In genomic region chr16:79316004-79316458, GRCh38 we compare ENCODE assay signal across 9 cellular contexts.
A peak's percentile ranks its signal among the peaks of the same experiment; 100 is the strongest.
DNase-seq lines count a peak whose midpoint lies in the region; ATAC-seq, FAIRE-seq and TF ChIP-seq lines count a peak whose summit lies in the region.
"Had no signal": no experiment of that assay in that cellular context is flagged by ENCODE, and none has a peak within 500 bp of the region (broad histone marks: within the 10 kb centered on the region; RNA-seq: fewer than 3 reads in every experiment).

No MANE protein-coding gene starts in this region.

- POLR2A ChIA-PET in HepG2 (lab: Yijun Ruan, JAX) = no interaction called here

- no peaks in the 10 kb centered on the region for H3K4me1 ChIP-seq in HepG2 (ENCODE audit: insufficient read depth, low read length)
- H3K4me1 ChIP-seq in SJCRH30 = 0 out of 2 replicates have a peak, but pooled peaks cover 2% of the 10 kb centered on the region
- H3K4me1 ChIP-seq: pancreas had no signal

- H3K27me3 ChIP-seq in HepG2 (ENCODE audit: control insufficient read depth in 1 of 2, insufficient read depth in 2 of 2, low read length in 2 of 2) = 0 out of 5 replicates have a peak, but pooled peaks cover 0 to 17% of the 10 kb centered on the region in 2 experiments
- H3K27me3 ChIP-seq in SJCRH30 = no peaks in the 10 kb centered on the region

- H3K9me3 ChIP-seq in HepG2 (ENCODE audit: low read length) (no peaks in the 10 kb centered on the region), SJCRH30 (replicated peaks) (no peaks in the 10 kb centered on the region)
- H3K9me3 ChIP-seq: pancreas had no signal

- WGBS in HepG2 (ENCODE audit: low lambda C conversion rate) = 30% methylated on average over 8 of the region's 8 CpGs

- TF ChIP-seq EP300 in HepG2 (IDR thresholded peaks at IDR 0.05; ENCODE audit: low read depth in 2 of 2, low read length in 2 of 2) = no peak
- no peak for TF ChIP-seq EP300 in HepG2 (CRISPR knock-in tag; IDR thresholded peaks at IDR 0.05; ENCODE audit: borderline replicate concordance)

- no TSS peak for BruUV-seq in HepG2 (replicated peaks; lab: Mats Ljungman, UMichigan)

- no peak for TF ChIP-seq RAD21 in HepG2 (CRISPR knock-in tag; IDR thresholded peaks at IDR 0.05)

- no peak overlapping the region for H3K4me2 ChIP-seq in HepG2 (ENCODE audit: low read depth, low read length)

- H4K20me1 ChIP-seq in HepG2 (ENCODE audit: insufficient read depth, low read length) = no peaks in the 10 kb centered on the region

- FAIRE-seq in HepG2 (lab: Jason Lieb, UNC) = no peak
- FAIRE-seq: pancreas had no signal

- no peaks in the 10 kb centered on the region for H3K79me2 ChIP-seq in HepG2 (ENCODE audit: insufficient read depth, low read length)

- H2AFZ ChIP-seq in HepG2 (ENCODE audit: low read length) = no peak overlapping the region

- no peak for TF ChIP-seq CTCF in HepG2 (CRISPR knock-in tag; IDR thresholded peaks at IDR 0.05)

- intact Hi-C loops in HepG2 (cut with micrococcal nuclease; ENCODE audit: unreplicated experiment) = no loop called here

- ATAC-seq in GM19351 (IDR thresholded peaks at IDR 0.05; ENCODE audit: unreplicated experiment) (peak; percentile 92), HG03095 (IDR thresholded peaks at IDR 0.05; ENCODE audit: unreplicated experiment) (peak; percentile 83), HepG2 (no peak), GM21786 (IDR thresholded peaks at IDR 0.05; ENCODE audit: unreplicated experiment) (no peak)

- DNase-seq in activated CD8-positive, alpha-beta memory T cell treated with anti-CD3 and anti-CD28 coated beads, Interleukin-2, amount 50 U/mL, for 48 hours = peak; percentile 73
- DNase-seq in stimulated activated CD8-positive, alpha-beta memory T cell treated with anti-CD3 and anti-CD28 coated beads, Interleukin-15, amount 100 ng/mL, for 48 hours (ENCODE audit: low read depth in 2 of 2) = peak; percentile 63 to 71
- no peak for DNase-seq in HepG2 (ENCODE audit: low spot score)
- DNase-seq in iPS-NIHi11 (ENCODE audit: low spot score) = no peak
- no peak for DNase-seq in SJCRH30
- DNase-seq: pancreas had no signal

- CTCF ChIA-PET in HepG2 (lab: Yijun Ruan, JAX; ENCODE audit: low intra/inter-chr PET ratio, low total read pairs) = no interaction called here

- no peak overlapping the region for H3K9ac ChIP-seq in HepG2 (ENCODE audit: insufficient read depth, low read depth, low read length)

- H3K36me3 ChIP-seq in HepG2 (replicated peaks in 1 of 2; ENCODE audit: control insufficient read depth in 1 of 2, insufficient read depth in 2 of 2, low read length in 2 of 2) (no peaks in the 10 kb centered on the region), SJCRH30 (no peaks in the 10 kb centered on the region)
- H3K36me3 ChIP-seq: pancreas had no signal

- no peak overlapping the region for H3K4me3 ChIP-seq in HepG2 (replicated peaks in 1 of 3; ENCODE audit: insufficient read depth in 1 of 3, low read depth in 2 of 3, low read length in 3 of 3)
- H3K4me3 ChIP-seq in SJCRH30 = no peak overlapping the region
- H3K4me3 ChIP-seq: pancreas had no signal

- H3K27ac ChIP-seq in HepG2 (ENCODE audit: extremely low read length, insufficient read depth, low read length) (no peak overlapping the region), SJCRH30 (no peak overlapping the region)
- H3K27ac ChIP-seq: pancreas had no signal

- in situ Hi-C loops in HepG2 (cut with HindIII; ENCODE audit: extremely low pct_ligation_motif_present, low pct_unique_long_range_greater_than_20kb) = no loop called here

- TF ChIP-seq POLR2A in HepG2 (IDR thresholded peaks at IDR 0.05; ENCODE audit: insufficient read depth in 1 of 2, low read depth in 2 of 2, low read length in 2 of 2) = no peak

TF ChIP-seq in HepG2, 621 proteins besides CTCF, POLR2A, EP300 and RAD21:
- no peak for TF ChIP-seq ZNF549 (CRISPR knock-in tag; IDR thresholded peaks at IDR 0.05)
- no peak for TF ChIP-seq ZNF724P (CRISPR knock-in tag; IDR thresholded peaks at IDR 0.05; ENCODE audit: borderline replicate concordance)
- TF ChIP-seq HDAC2 (CRISPR knock-in tag; IDR thresholded peaks at IDR 0.05) = no peak
- no peak for TF ChIP-seq ZNF629 (CRISPR knock-in tag; conservative IDR thresholded peaks at IDR 0.05)
- no peak for TF ChIP-seq TBX2 (CRISPR knock-in tag; IDR thresholded peaks at IDR 0.05; ENCODE audit: borderline replicate concordance)
- no peak for TF ChIP-seq KDM4B (CRISPR knock-in tag; IDR thresholded peaks at IDR 0.05)
- no peak for TF ChIP-seq RXRA (CRISPR knock-in tag; IDR thresholded peaks at IDR 0.05)
- TF ChIP-seq SP5 (CRISPR knock-in tag; IDR thresholded peaks at IDR 0.05; ENCODE audit: borderline replicate concordance, low read depth) = no peak
- no peak for TF ChIP-seq ATAD3A (CRISPR knock-in tag; IDR thresholded peaks at IDR 0.05)
- no peak for TF ChIP-seq ZNF335 (CRISPR knock-in tag; IDR thresholded peaks at IDR 0.05)
- no peak for TF ChIP-seq ZNF569 (CRISPR knock-in tag; IDR thresholded peaks at IDR 0.05; ENCODE audit: borderline replicate concordance)
- TF ChIP-seq NKX3-1 (CRISPR knock-in tag; IDR thresholded peaks at IDR 0.05) = no peak
- TF ChIP-seq KDM6A (CRISPR knock-in tag; IDR thresholded peaks at IDR 0.05; ENCODE audit: low read depth) = no peak
- TF ChIP-seq ZNF841 (CRISPR knock-in tag; IDR thresholded peaks at IDR 0.05; ENCODE audit: borderline replicate concordance) = no peak
- no peak for TF ChIP-seq SRSF9 (IDR thresholded peaks at IDR 0.05; ENCODE audit: borderline replicate concordance, insufficient read depth, low read depth, low read length, poor library complexity, severe bottlenecking)

Comparison
In these comparisons a context has a peak if more than half of its experiments do, and no peak if none do; other contexts are left out.
1. ATAC-seq: peak in GM19351 (single experiment) and HG03095 (single experiment); none in HepG2 (single experiment) and GM21786 (single experiment).
2. DNase-seq: peak in activated CD8-positive, alpha-beta memory T cell treated with anti-CD3 and anti-CD28 coated beads, Interleukin-2, amount 50 U/mL, for 48 hours (single experiment) and stimulated activated CD8-positive, alpha-beta memory T cell treated with anti-CD3 and anti-CD28 coated beads, Interleukin-15, amount 100 ng/mL, for 48 hours (2 of 2); none in HepG2 (single experiment), iPS-NIHi11 (single experiment) and SJCRH30 (0 of 2).